ENCODE assay signal across 8 cellular contexts in genomic region chr9:34665381-34666250, GRCh38. TPM values are rescaled to one million over a fixed set of nuclear protein-coding genes. Genes with fewer than 3 reads are reported as not detected.
A peak's percentile ranks its signal among the peaks of the same experiment; 100 is the strongest.
DNase-seq lines count a peak whose midpoint lies in the region; ATAC-seq and TF ChIP-seq lines count a peak whose summit lies in the region.

No MANE protein-coding gene starts in this region.

- DNase-seq in EL, result peak; percentile 96
- peak; percentile 73 for DNase-seq in HFF-Myc (ENCODE audit: extremely low read depth, low read depth)
- DNase-seq in NCI-H1048 (lab: John Stamatoyannopoulos, UW), result peak; percentile 91
- DNase-seq in activated naive CD4-positive, alpha-beta T cell treated with anti-CD3 and anti-CD28 coated beads, Interleukin-2, amount 50 U/mL, for 72 hours (ENCODE audit: low spot score in 2 of 2), result peak; percentile 80 to 84
- peak; percentile 95 for DNase-seq in globus pallidus (ENCODE audit: low spot score)
- peak; percentile 62 to 98 (median 90) for DNase-seq in nucleus accumbens (lab: John Stamatoyannopoulos, UW)
- peak; percentile 60 to 99 (median 89) for DNase-seq in substantia nigra (lab: John Stamatoyannopoulos, UW)

- H3K4me3 ChIP-seq in HFF-Myc (replicated peaks; ENCODE audit: low read depth, low read length), result peak overlapping the region; percentile 78

- H3K36me3 Mint-ChIP-seq in activated naive CD4-positive, alpha-beta T cell treated with anti-CD3 and anti-CD28 coated beads, Interleukin-2, amount 50 U/mL, for 72 hours, result peaks cover 13 to 18% of the 10 kb centered on the region in 2 donors

- peak; percentile 86 for ATAC-seq in SK-N-SH treated with all-trans-retinoic acid at 6 μM for 48 hours
- ATAC-seq in activated naive CD4-positive, alpha-beta T cell treated with anti-CD3 and anti-CD28 coated beads, Interleukin-2, amount 50 U/mL, for 72 hours, result peak; percentile 80 to 84

- H3K9me3 Mint-ChIP-seq in activated naive CD4-positive, alpha-beta T cell treated with anti-CD3 and anti-CD28 coated beads, Interleukin-2, amount 50 U/mL, for 72 hours, result peaks cover 5 to 12% of the 10 kb centered on the region in 2 donors

- no peak for TF ChIP-seq CTCF in HFF-Myc (IDR thresholded peaks at IDR 0.05; ENCODE audit: low read depth, low read length, missing control alignments)

- peak overlapping the region; percentile 98 for H3K27ac ChIP-seq in substantia nigra (ENCODE audit: low read depth, low read length, poor library complexity, severe bottlenecking)

- peak overlapping the region; percentile 81 to 94 for H3K27ac Mint-ChIP-seq in activated naive CD4-positive, alpha-beta T cell treated with anti-CD3 and anti-CD28 coated beads, Interleukin-2, amount 50 U/mL, for 72 hours

TF ChIP-seq in SK-N-SH treated with all-trans-retinoic acid at 6 μM for 48 hours, 23 proteins besides CTCF, POLR2A, EP300 and RAD21:
- TF ChIP-seq ZNF8 (CRISPR knock-in tag; IDR thresholded peaks at IDR 0.05), result no peak
- peak; percentile 51; the same call in 1 of the 2 replicates for TF ChIP-seq PATZ1 (CRISPR knock-in tag; IDR thresholded peaks at IDR 0.05; ENCODE audit: borderline replicate concordance)
- no peak for TF ChIP-seq BACH2 (CRISPR knock-in tag; IDR thresholded peaks at IDR 0.05; ENCODE audit: borderline replicate concordance)
- no peak for TF ChIP-seq TSHZ2 (CRISPR knock-in tag; IDR thresholded peaks at IDR 0.05)
- TF ChIP-seq RARB (CRISPR knock-in tag; IDR thresholded peaks at IDR 0.05), result no peak
- no peak for TF ChIP-seq PPARA (CRISPR knock-in tag; IDR thresholded peaks at IDR 0.05; ENCODE audit: borderline replicate concordance)

RNA-seq across cellular contexts. Expression of gene CCL27, which starts 3.2 kb away (rescaled TPM):
- under 1 TPM in 1 of 2 donors, not detected in 1; 0.64 TPM for total RNA-seq in activated naive CD4-positive, alpha-beta T cell treated with anti-CD3 and anti-CD28 coated beads, Interleukin-2, amount 50 U/mL, for 72 hours

RNA-seq across cellular contexts. Expression of gene IL11RA, which starts 13.6 kb away (rescaled TPM):
- 10 to 100 TPM; 41.8 to 44.2 TPM for total RNA-seq in activated naive CD4-positive, alpha-beta T cell treated with anti-CD3 and anti-CD28 coated beads, Interleukin-2, amount 50 U/mL, for 72 hours

RNA-seq across cellular contexts. Expression of gene GALT, which starts 19.1 kb away (rescaled TPM):
- total RNA-seq in activated naive CD4-positive, alpha-beta T cell treated with anti-CD3 and anti-CD28 coated beads, Interleukin-2, amount 50 U/mL, for 72 hours, result 100 to 1,000 TPM in 1 of 2 donors, 10 to 100 TPM in 1; 63.5 to 104 TPM

RNA-seq across cellular contexts. Expression of gene CCL19, which starts 25.5 kb away (rescaled TPM):
- not detected for total RNA-seq in activated naive CD4-positive, alpha-beta T cell treated with anti-CD3 and anti-CD28 coated beads, Interleukin-2, amount 50 U/mL, for 72 hours

RNA-seq across cellular contexts. Expression of gene SIGMAR1, which starts 28.0 kb away (rescaled TPM):
- total RNA-seq in activated naive CD4-positive, alpha-beta T cell treated with anti-CD3 and anti-CD28 coated beads, Interleukin-2, amount 50 U/mL, for 72 hours, result 10 to 100 TPM; 41.9 to 63.6 TPM

Comparison
In these comparisons a context has a peak if more than half of its experiments do, and no peak if none do; other contexts are left out.
1. Peak in every context shown above with its lines: DNase-seq, ATAC-seq, H3K4me3 ChIP-seq and H3K27ac ChIP-seq.